ENCODE assay signal across 10 cellular contexts in genomic region chr1:161531986-161532875, GRCh38. TPM values are rescaled to one million over a fixed set of nuclear protein-coding genes. Genes with fewer than 3 reads are reported as not detected.
DNase-seq lines count a peak whose midpoint lies in the region; TF ChIP-seq lines count a peak whose summit lies in the region.
"Had no signal": no experiment of that assay in that cellular context is flagged by ENCODE, and none has a peak within 500 bp of the region (broad histone marks: within the 10 kb centered on the region; RNA-seq: fewer than 3 reads in every experiment).

No MANE protein-coding gene starts in this region.

- no peaks in the 10 kb centered on the region for H3K36me3 ChIP-seq in ES-I3 (ENCODE audit: insufficient read depth, low read length)
- no peaks in the 10 kb centered on the region for H3K36me3 ChIP-seq in SJCRH30
- H3K36me3 ChIP-seq in trophoblast cell (ENCODE audit: control insufficient read depth in 1 of 2, insufficient read depth in 2 of 2, low read length in 2 of 2), result no peaks in the 10 kb centered on the region

- peaks cover 2% of the 10 kb centered on the region for H3K79me1 ChIP-seq in trophoblast cell (ENCODE audit: low read length)

- no peak overlapping the region for H3K27ac ChIP-seq in SJCRH30
- H3K27ac ChIP-seq in trophoblast cell (ENCODE audit: low read depth, low read length), result no peak overlapping the region

- H3K4me1 ChIP-seq in ES-I3 (ENCODE audit: insufficient read depth, low read length) (no peaks in the 10 kb centered on the region), SJCRH30 (no peaks in the 10 kb centered on the region), trophoblast cell (ENCODE audit: control insufficient read depth in 1 of 2, insufficient read depth in 2 of 2, low read length in 2 of 2) (no peaks in the 10 kb centered on the region)

- WGBS in trophoblast cell (ENCODE audit: extremely low coverage, insufficient coverage, insufficient read length), result no CpG with 5 or more reads among the region's 28 CpGs

- no peak overlapping the region for H4K8ac ChIP-seq in trophoblast cell (ENCODE audit: low read depth, low read length)

- H4K12ac ChIP-seq in trophoblast cell (ENCODE audit: low read depth, low read length), result no peak overlapping the region

- H3K27me3 ChIP-seq in SJCRH30 (no peaks in the 10 kb centered on the region), trophoblast cell (ENCODE audit: insufficient read depth, low read length) (no peaks in the 10 kb centered on the region)

- peak overlapping the region; percentile 17 for H2AFZ ChIP-seq in trophoblast cell (ENCODE audit: insufficient read depth, low read length, poor library complexity)

- no peaks in the 10 kb centered on the region for H3K9me3 ChIP-seq in ES-I3 (ENCODE audit: control insufficient read depth, insufficient read depth, low read length)
- no peaks in the 10 kb centered on the region for H3K9me3 ChIP-seq in SJCRH30 (replicated peaks)
- H3K9me3 ChIP-seq in trophoblast cell (ENCODE audit: insufficient read depth, low read depth, low read length), result no peaks in the 10 kb centered on the region

- no peak overlapping the region for H2BK120ac ChIP-seq in trophoblast cell (ENCODE audit: insufficient read depth, low read length, poor library complexity)

- no peaks in the 10 kb centered on the region for H3K79me2 ChIP-seq in trophoblast cell (ENCODE audit: control insufficient read depth, insufficient read depth, low read length, poor library complexity)

- H2BK5ac ChIP-seq in trophoblast cell (ENCODE audit: low read depth, low read length, poor library complexity), result no peak overlapping the region

- H3K4me2 ChIP-seq in trophoblast cell (ENCODE audit: low read length), result peak overlapping the region; percentile 59

- H2BK12ac ChIP-seq in trophoblast cell (ENCODE audit: low read length), result no peak overlapping the region

- no peak overlapping the region for H3K14ac ChIP-seq in trophoblast cell (ENCODE audit: low read length)

- no peak overlapping the region for H4K91ac ChIP-seq in trophoblast cell (ENCODE audit: low read depth, low read length)

- no peak overlapping the region for H3K23ac ChIP-seq in trophoblast cell (ENCODE audit: low read length)

- DNase-seq in SJCRH30 (peak; percentile 16 to 52), fibroblast of mammary gland (ENCODE audit: low read depth) (peak; percentile 66), trophoblast cell (peak in 1 of 2 donors; percentile 3), cortex of kidney (lab: John Stamatoyannopoulos, UW) (no peak), RKO (ENCODE audit: low spot score) (no peak), NCI-H1930 (lab: John Stamatoyannopoulos, UW) (no peak)
- no peak for DNase-seq in stimulated activated CD4-positive, alpha-beta T cell treated with anti-CD3 and anti-CD28 coated beads, Interleukin-4, amount 100 ng/mL, for 4 hours
- DNase-seq: stimulated activated naive CD4-positive, alpha-beta T cell treated with Interleukin-2 at 50 U/mL for 16 hours had no signal

- no peak overlapping the region for H2AK5ac ChIP-seq in trophoblast cell (ENCODE audit: low read length)

- H3K9ac ChIP-seq in ES-I3 (ENCODE audit: low read depth, low read length) (peak overlapping the region; percentile 89; the same call in 1 of the 2 replicates), trophoblast cell (ENCODE audit: low read length) (no peak overlapping the region)

- no peak overlapping the region for H3K18ac ChIP-seq in trophoblast cell (ENCODE audit: low read length)

- TF ChIP-seq CTCF in fibroblast of mammary gland (conservative IDR thresholded peaks at IDR 0.05; ENCODE audit: control insufficient read depth, insufficient read depth, low read depth, low read length), result no peak

- peak overlapping the region; percentile 69 for H3K4me3 ChIP-seq in SJCRH30
- peak overlapping the region; percentile 69 for H3K4me3 ChIP-seq in fibroblast of mammary gland (ENCODE audit: control insufficient read depth, low read depth, low read length)
- H3K4me3 ChIP-seq in trophoblast cell (ENCODE audit: low read depth, low read length), result no peak overlapping the region

- H3K4ac ChIP-seq in trophoblast cell (ENCODE audit: low read depth, low read length), result no peak overlapping the region

RNA-seq across cellular contexts. Expression of gene HSPA6, which starts 7.9 kb away (rescaled TPM):
- total RNA-seq in SJCRH30 (2014; rRNA removed; shearing (Covaris generic)), result 0.13 and 0.18 TPM in 2 replicates
- polyA plus RNA-seq in trophoblast cell (2013), result 2.1 and 2.6 TPM in 2 replicates

RNA-seq across cellular contexts. Expression of gene FCGR3A, which starts 17.4 kb away (rescaled TPM):
- total RNA-seq in SJCRH30 (2014; rRNA removed; shearing (Covaris generic)), result not detected in 2 replicates
- polyA plus RNA-seq in trophoblast cell (2013), result 0.01 and 0.04 TPM in 2 replicates
- total RNA-seq: lung microvascular endothelial cell had no signal

RNA-seq across cellular contexts. Expression of gene FCGR2A, which starts 27.0 kb away (rescaled TPM):
- 1.1 and 1.8 TPM in 2 replicates for total RNA-seq in SJCRH30 (2014; rRNA removed; shearing (Covaris generic))
- 0.01 and 0.07 TPM in 2 replicates for polyA plus RNA-seq in trophoblast cell (2013)

Comparison
In these comparisons a context has a peak if more than half of its experiments do, and no peak if none do; other contexts are left out.
1. DNase-seq: peak in SJCRH30 (2 of 2) and fibroblast of mammary gland (single experiment); none in cortex of kidney (single experiment), stimulated activated CD4-positive, alpha-beta T cell treated with anti-CD3 and anti-CD28 coated beads, Interleukin-4, amount 100 ng/mL, for 4 hours (0 of 2), RKO (single experiment) and NCI-H1930 (0 of 2).